ENCODE assay signal across 8 cellular contexts in genomic region chr2:44392338-44392943, GRCh38. TPM values are rescaled to one million over a fixed set of nuclear protein-coding genes. Genes with fewer than 3 reads are reported as not detected.
DNase-seq lines count a peak whose midpoint lies in the region; ATAC-seq, FAIRE-seq and TF ChIP-seq lines count a peak whose summit lies in the region.

No MANE protein-coding gene starts in this region.

- DNase-seq in NOMO-1 treated with DMSO at 0.1 percent for 48 hours (lab: John Stamatoyannopoulos, UW; ENCODE audit: unreplicated experiment) (peak; percentile 2), NOMO-1 treated with dmso at 0.1 percent for 144 hours (lab: John Stamatoyannopoulos, UW; ENCODE audit: unreplicated experiment) (no peak), NCI-H2029 (lab: John Stamatoyannopoulos, UW) (peak; percentile 25), neural crest cell (ENCODE audit: low read depth, low spot score) (peak; percentile 59), mesenteric fat pad (ENCODE audit: low spot score) (no peak)
- peak; percentile 41 for DNase-seq in activated CD4-positive, CD25-positive, alpha-beta regulatory T cell treated with anti-CD3 and anti-CD28 coated beads, Interleukin-2, amount 50 U/mL, for 72 hours

- H3K4me3 Mint-ChIP-seq in neural crest cell, result no peak overlapping the region

- no peak for ATAC-seq in HG02623 (IDR thresholded peaks at IDR 0.05; ENCODE audit: unreplicated experiment)

- H3K36me3 Mint-ChIP-seq in neural crest cell (ENCODE audit: low read depth), result peaks cover 2% of the 10 kb centered on the region

- H3K4me1 Mint-ChIP-seq in neural crest cell, result no peaks in the 10 kb centered on the region

- TF ChIP-seq CTCF in neural crest cell (conservative IDR thresholded peaks at IDR 0.05), result peak; percentile 80

- H3K27me3 Mint-ChIP-seq in neural crest cell (ENCODE audit: low read depth), result no peaks in the 10 kb centered on the region

- peak; percentile 90 for FAIRE-seq in endometrium (lab: Jason Lieb, UNC)

- no peak overlapping the region for H3K27ac Mint-ChIP-seq in neural crest cell (ENCODE audit: unreplicated experiment)

- peaks cover 2% of the 10 kb centered on the region for H3K9me3 Mint-ChIP-seq in neural crest cell

RNA-seq across cellular contexts. Expression of gene CAMKMT, which starts 30.7 kb away (rescaled TPM):
- 11.4 and 11.9 TPM in 2 replicates for total RNA-seq in neural crest cell
- total RNA-seq in mesenteric fat pad, result 10.2 TPM

RNA-seq across cellular contexts. Expression of gene PREPL, which starts 31.1 kb away (rescaled TPM):
- total RNA-seq in neural crest cell (44.1 and 46.1 TPM in 2 replicates), mesenteric fat pad (28.9 TPM)

Comparison
In these comparisons a context has a peak if more than half of its experiments do, and no peak if none do; other contexts are left out.
1. DNase-seq: peak in NOMO-1 treated with DMSO at 0.1 percent for 48 hours (single experiment), NCI-H2029 (single experiment), activated CD4-positive, CD25-positive, alpha-beta regulatory T cell treated with anti-CD3 and anti-CD28 coated beads, Interleukin-2, amount 50 U/mL, for 72 hours (single experiment) and neural crest cell (single experiment); none in NOMO-1 treated with dmso at 0.1 percent for 144 hours (single experiment) and mesenteric fat pad (single experiment).